7 cellular contexts compared by ENCODE assay signal in genomic region chr5:177953101-177953500, GRCh38. TPM values are rescaled to one million over a fixed set of nuclear protein-coding genes. Genes with fewer than 3 reads are reported as not detected.
"Had no signal": no experiment of that assay in that cellular context is flagged by ENCODE, and none has a peak within 500 bp of the region (broad histone marks: within the 10 kb centered on the region; RNA-seq: fewer than 3 reads in every experiment).

No MANE protein-coding gene starts in this region.

RNA-seq across cellular contexts. Expression of gene PROP1, which starts 42.9 kb away (rescaled TPM):
- total RNA-seq: GM23248, GM23338, H1, H4, H7, H9, HFFc6 had no signal
- polyA plus RNA-seq: GM23248, GM23338, H1 had no signal
